ENCODE assay signal across 15 cellular contexts in the genomic region with DNA sequence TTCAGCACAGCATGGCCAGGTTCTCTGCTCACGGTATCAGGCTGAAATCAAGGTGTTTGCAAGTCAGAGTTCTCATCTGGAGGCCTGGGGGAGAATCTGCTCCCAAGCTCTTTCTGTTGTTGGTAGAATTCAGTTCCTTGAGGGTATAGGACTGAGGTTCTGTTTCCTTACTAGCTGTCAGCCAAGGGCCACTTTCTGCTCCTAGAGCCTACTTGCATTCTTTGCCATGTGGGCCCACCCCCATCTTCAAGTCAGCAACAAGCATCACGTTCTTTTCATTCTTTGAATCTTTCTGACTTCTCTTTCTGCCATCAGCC. TPM values are rescaled to one million over a fixed set of nuclear protein-coding genes. Genes with fewer than 3 reads are reported as not detected.
DNase-seq lines count a peak whose midpoint lies in the region; ATAC-seq and TF ChIP-seq lines count a peak whose summit lies in the region.
"Had no signal": no experiment of that assay in that cellular context is flagged by ENCODE, and none has a peak within 500 bp of the region (broad histone marks: within the 10 kb centered on the region; RNA-seq: fewer than 3 reads in every experiment).

No MANE protein-coding gene starts in this region.

- in situ Hi-C loops in transverse colon (cut with MboI; ENCODE audit: low pct_ligation_motif_present in 1 of 4, low pct_unique_long_range_greater_than_20kb in 1 of 4, low sequenced_read_pairs in 3 of 4) = no loop called here

- H3K27me3 Mint-ChIP-seq in activated T-cell treated with anti-CD3 and anti-CD28 coated beads, Interleukin-2, amount 50 U/mL, for 72 hours (ENCODE audit: low read depth) = no peaks in the 10 kb centered on the region
- H3K27me3 Mint-ChIP-seq in T-cell (no peaks in the 10 kb centered on the region), immature natural killer cell (ENCODE audit: low read depth in 3 of 3) (peaks cover 2 to 7% (median 4%) of the 10 kb centered on the region in 3 donors)

- H3K4me3 Mint-ChIP-seq in activated T-cell treated with anti-CD3 and anti-CD28 coated beads, Interleukin-2, amount 50 U/mL, for 72 hours = peak overlapping the region; percentile 78 to 82
- H3K4me3 Mint-ChIP-seq in T-cell = peak overlapping the region; percentile 67 to 75 (median 72)
- H3K4me3 Mint-ChIP-seq in immature natural killer cell = peak overlapping the region; percentile 53 to 92 (median 77)
- H3K4me3 Mint-ChIP-seq: neural crest cell had no signal

- intact Hi-C loops in transverse colon (cut with DNase I; ENCODE audit: low total_unique reads) = no loop called here

- POLR2A ChIA-PET in T-cell (lab: Charles Lee) = interaction anchor here (0.5 to 1.1 kb wide), 5 partner anchors 20 to 137 kb away, joined by 3 to 8 read pairs (median 3); no protein-coding TSS in a partner anchor

- H3K4me1 ChIP-seq in transverse colon = peaks cover 0 to 15% (median 1%) of the 10 kb centered on the region in 4 donors

- no peak for ATAC-seq in activated T-cell treated with anti-CD3 and anti-CD28 coated beads, Interleukin-2, amount 50 U/mL, for 72 hours (replicated peaks in 1 of 2)
- ATAC-seq in T-cell (replicated peaks in 1 of 4) (no peak), HG03159 (IDR thresholded peaks at IDR 0.05; ENCODE audit: unreplicated experiment) (no peak)

- no peak for TF ChIP-seq CTCF in transverse colon (IDR thresholded peaks at IDR 0.05)

- H3K4me1 Mint-ChIP-seq in activated T-cell treated with anti-CD3 and anti-CD28 coated beads, Interleukin-2, amount 50 U/mL, for 72 hours (ENCODE audit: low read depth) = peaks cover 92% of the 10 kb centered on the region
- H3K4me1 Mint-ChIP-seq in T-cell (peaks cover 80 to 83% (median 80%) of the 10 kb centered on the region in 3 donors), immature natural killer cell (peaks cover 77 to 86% of the 10 kb centered on the region in 2 donors)
- H3K4me1 Mint-ChIP-seq: neural crest cell had no signal

- H3K4me3 ChIP-seq in transverse colon = no peak overlapping the region
- H3K4me3 ChIP-seq in H7 (ENCODE audit: insufficient read depth, low read depth, low read length) = no peak overlapping the region
- H3K4me3 ChIP-seq: coronary artery, esophagus muscularis mucosa, hepatocyte had no signal

- H3K27me3 ChIP-seq in transverse colon (no peaks in the 10 kb centered on the region), H7 (ENCODE audit: control insufficient read depth, insufficient read depth, low read length) (no peaks in the 10 kb centered on the region)
- H3K27me3 ChIP-seq: esophagus muscularis mucosa, hepatocyte had no signal

- H3K27ac Mint-ChIP-seq in activated T-cell treated with anti-CD3 and anti-CD28 coated beads, Interleukin-2, amount 50 U/mL, for 72 hours = peak overlapping the region; percentile 95
- H3K27ac Mint-ChIP-seq in T-cell = peak overlapping the region; percentile 92 to 98
- H3K27ac Mint-ChIP-seq in immature natural killer cell = peak overlapping the region; percentile 94 to 98 (median 97)

- CTCF ChIA-PET in T-cell (lab: Charles Lee) = interaction anchor here in 1 of 2 donors (0.5 kb wide), 1 partner anchor 10 kb away, joined by 4 read pairs; no protein-coding TSS in a partner anchor

- no peaks in the 10 kb centered on the region for H3K9me3 ChIP-seq in transverse colon
- H3K9me3 ChIP-seq: esophagus muscularis mucosa had no signal

- no peak for TF ChIP-seq EP300 in transverse colon (IDR thresholded peaks at IDR 0.05; ENCODE audit: low read depth)

- no peak for DNase-seq in activated T-cell treated with anti-CD3 and anti-CD28 coated beads, Interleukin-2, amount 50 U/mL, for 72 hours
- DNase-seq in activated T-cell treated with anti-CD3 and anti-CD28 coated beads for 4 hours (no peak), T-cell (no peak), immature natural killer cell (no peak), transverse colon (no peak), H7 (no peak), SIG-M5 treated with dmso at 0.1 percent for 504 hours (lab: John Stamatoyannopoulos, UW; ENCODE audit: unreplicated experiment) (no peak)
- DNase-seq: DMS79, NCI-H1417 treated with DMSO at 0.1 percent for 48 hours, NCI-H510A had no signal

- WGBS in transverse colon (ENCODE audit: low coverage in 1 of 2), 2 donors = 80 to 85% methylated on average over 1 to 2 of the region's 2 CpGs

- TF ChIP-seq POLR2A in transverse colon (IDR thresholded peaks at IDR 0.05) = no peak

- H3K9me3 Mint-ChIP-seq in activated T-cell treated with anti-CD3 and anti-CD28 coated beads, Interleukin-2, amount 50 U/mL, for 72 hours = no peaks in the 10 kb centered on the region
- no peaks in the 10 kb centered on the region for H3K9me3 Mint-ChIP-seq in T-cell
- no peaks in the 10 kb centered on the region for H3K9me3 Mint-ChIP-seq in immature natural killer cell
- H3K9me3 Mint-ChIP-seq: neural crest cell had no signal

- H3K36me3 ChIP-seq in transverse colon = no peaks in the 10 kb centered on the region
- no peaks in the 10 kb centered on the region for H3K36me3 ChIP-seq in H7 (replicated peaks; ENCODE audit: control insufficient read depth, insufficient read depth, low read length)
- H3K36me3 ChIP-seq: esophagus muscularis mucosa had no signal

- peak overlapping the region; percentile 50 to 77 (median 64) for H3K27ac ChIP-seq in transverse colon
- H3K27ac ChIP-seq: hepatocyte had no signal

- H3K36me3 Mint-ChIP-seq in activated T-cell treated with anti-CD3 and anti-CD28 coated beads, Interleukin-2, amount 50 U/mL, for 72 hours (ENCODE audit: insufficient read depth in 2 of 2) = peaks cover 1 to 18% of the 10 kb centered on the region in 2 donors
- H3K36me3 Mint-ChIP-seq in T-cell (peaks cover 23% of the 10 kb centered on the region), immature natural killer cell (peaks cover 0 to 10% (median 5%) of the 10 kb centered on the region in 3 donors)

RNA-seq across cellular contexts. Expression of gene CDC42SE2, which starts 7.4 kb away (rescaled TPM):
- total RNA-seq in activated T-cell treated with anti-CD3 and anti-CD28 coated beads, Interleukin-2, amount 50 U/mL, for 72 hours = 100 to 1,000 TPM; 147 to 151 TPM
- total RNA-seq in T-cell (100 to 1,000 TPM; 229 to 259 (median 238) TPM), transverse colon (100 to 1,000 TPM in 2 of 4 donors, 10 to 100 TPM in 2; 71.8 to 118 (median 91.8) TPM)
- polyA plus RNA-seq in immature natural killer cell = 100 to 1,000 TPM; 296 to 536 (median 342) TPM
- total RNA-seq in H7 (2014; rRNA removed; shearing (Covaris generic)) = 25.9 and 36.6 TPM in 2 replicates
